1 cellular context compared by ENCODE assay signal in the genomic region with DNA sequence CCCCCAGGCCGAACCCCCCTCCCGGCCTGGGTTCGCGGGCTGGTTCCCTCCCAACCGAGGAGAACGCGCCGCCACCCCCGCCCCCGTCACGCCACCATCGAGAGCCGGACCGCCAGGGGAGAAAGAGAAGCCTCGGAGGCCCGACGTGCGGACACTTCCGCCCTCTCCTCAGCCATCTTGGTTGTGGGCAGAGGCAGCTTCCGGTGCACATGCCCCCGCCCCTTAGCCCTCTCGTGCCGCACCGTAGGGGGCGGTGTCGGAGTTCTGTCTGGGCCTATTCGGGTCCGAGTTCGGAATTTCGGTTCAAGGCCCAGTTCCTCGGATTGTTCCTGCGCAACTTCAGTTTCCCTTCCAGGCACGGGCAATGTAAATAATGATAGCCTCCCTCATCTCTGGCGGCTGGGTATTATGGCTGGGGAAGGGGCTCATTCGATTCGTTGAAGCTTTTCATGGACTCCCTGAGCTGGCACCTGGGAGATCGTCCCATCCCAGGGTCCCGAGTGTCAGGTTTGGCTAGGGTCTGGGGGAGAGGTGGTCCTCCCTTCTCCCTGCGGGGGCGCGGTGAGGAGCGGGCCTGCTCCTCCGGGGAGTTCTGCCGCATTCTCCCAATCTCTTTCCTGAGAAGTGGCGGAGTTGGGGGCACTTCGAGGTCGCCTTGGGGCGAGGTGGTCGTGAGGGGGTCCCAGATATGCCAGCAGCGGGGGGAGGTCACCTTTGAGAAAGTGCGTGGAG.
TF ChIP-seq lines count a peak whose summit lies in the region.

IER2 (plus strand) TSS at position 225 of the 732 bp plus-strand sequence. CDS start 2,776 bp downstream, outside the sequence.
STX10 (minus strand) TSS at position 189 of the 732 bp plus-strand sequence. CDS start 202 bp downstream, outside the sequence.

TF ChIP-seq in WTC11, 78 proteins besides CTCF, POLR2A, EP300 and RAD21 (continued from another document):
- TF ChIP-seq, protein P1, sequence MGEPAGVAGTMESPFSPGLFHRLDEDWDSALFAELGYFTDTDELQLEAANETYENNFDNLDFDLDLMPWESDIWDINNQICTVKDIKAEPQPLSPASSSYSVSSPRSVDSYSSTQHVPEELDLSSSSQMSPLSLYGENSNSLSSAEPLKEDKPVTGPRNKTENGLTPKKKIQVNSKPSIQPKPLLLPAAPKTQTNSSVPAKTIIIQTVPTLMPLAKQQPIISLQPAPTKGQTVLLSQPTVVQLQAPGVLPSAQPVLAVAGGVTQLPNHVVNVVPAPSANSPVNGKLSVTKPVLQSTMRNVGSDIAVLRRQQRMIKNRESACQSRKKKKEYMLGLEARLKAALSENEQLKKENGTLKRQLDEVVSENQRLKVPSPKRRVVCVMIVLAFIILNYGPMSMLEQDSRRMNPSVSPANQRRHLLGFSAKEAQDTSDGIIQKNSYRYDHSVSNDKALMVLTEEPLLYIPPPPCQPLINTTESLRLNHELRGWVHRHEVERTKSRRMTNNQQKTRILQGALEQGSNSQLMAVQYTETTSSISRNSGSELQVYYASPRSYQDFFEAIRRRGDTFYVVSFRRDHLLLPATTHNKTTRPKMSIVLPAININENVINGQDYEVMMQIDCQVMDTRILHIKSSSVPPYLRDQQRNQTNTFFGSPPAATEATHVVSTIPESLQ (CRISPR knock-in tag; IDR thresholded peaks at IDR 0.05) = no peak
- TF ChIP-seq, protein P2, sequence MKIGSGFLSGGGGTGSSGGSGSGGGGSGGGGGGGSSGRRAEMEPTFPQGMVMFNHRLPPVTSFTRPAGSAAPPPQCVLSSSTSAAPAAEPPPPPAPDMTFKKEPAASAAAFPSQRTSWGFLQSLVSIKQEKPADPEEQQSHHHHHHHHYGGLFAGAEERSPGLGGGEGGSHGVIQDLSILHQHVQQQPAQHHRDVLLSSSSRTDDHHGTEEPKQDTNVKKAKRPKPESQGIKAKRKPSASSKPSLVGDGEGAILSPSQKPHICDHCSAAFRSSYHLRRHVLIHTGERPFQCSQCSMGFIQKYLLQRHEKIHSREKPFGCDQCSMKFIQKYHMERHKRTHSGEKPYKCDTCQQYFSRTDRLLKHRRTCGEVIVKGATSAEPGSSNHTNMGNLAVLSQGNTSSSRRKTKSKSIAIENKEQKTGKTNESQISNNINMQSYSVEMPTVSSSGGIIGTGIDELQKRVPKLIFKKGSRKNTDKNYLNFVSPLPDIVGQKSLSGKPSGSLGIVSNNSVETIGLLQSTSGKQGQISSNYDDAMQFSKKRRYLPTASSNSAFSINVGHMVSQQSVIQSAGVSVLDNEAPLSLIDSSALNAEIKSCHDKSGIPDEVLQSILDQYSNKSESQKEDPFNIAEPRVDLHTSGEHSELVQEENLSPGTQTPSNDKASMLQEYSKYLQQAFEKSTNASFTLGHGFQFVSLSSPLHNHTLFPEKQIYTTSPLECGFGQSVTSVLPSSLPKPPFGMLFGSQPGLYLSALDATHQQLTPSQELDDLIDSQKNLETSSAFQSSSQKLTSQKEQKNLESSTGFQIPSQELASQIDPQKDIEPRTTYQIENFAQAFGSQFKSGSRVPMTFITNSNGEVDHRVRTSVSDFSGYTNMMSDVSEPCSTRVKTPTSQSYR (CRISPR knock-in tag; IDR thresholded peaks at IDR 0.05) = 0 out of 2 replicates have a peak, but pooled peaks have one; percentile 6
- peak; percentile 73; the same call in 1 of the 2 replicates for TF ChIP-seq MAX (CRISPR knock-in tag; IDR thresholded peaks at IDR 0.05)
- TF ChIP-seq CREM (CRISPR knock-in tag; IDR thresholded peaks at IDR 0.05) = 0 out of 2 replicates have a peak, but pooled peaks have one; percentile 63
- TF ChIP-seq, protein P3, sequence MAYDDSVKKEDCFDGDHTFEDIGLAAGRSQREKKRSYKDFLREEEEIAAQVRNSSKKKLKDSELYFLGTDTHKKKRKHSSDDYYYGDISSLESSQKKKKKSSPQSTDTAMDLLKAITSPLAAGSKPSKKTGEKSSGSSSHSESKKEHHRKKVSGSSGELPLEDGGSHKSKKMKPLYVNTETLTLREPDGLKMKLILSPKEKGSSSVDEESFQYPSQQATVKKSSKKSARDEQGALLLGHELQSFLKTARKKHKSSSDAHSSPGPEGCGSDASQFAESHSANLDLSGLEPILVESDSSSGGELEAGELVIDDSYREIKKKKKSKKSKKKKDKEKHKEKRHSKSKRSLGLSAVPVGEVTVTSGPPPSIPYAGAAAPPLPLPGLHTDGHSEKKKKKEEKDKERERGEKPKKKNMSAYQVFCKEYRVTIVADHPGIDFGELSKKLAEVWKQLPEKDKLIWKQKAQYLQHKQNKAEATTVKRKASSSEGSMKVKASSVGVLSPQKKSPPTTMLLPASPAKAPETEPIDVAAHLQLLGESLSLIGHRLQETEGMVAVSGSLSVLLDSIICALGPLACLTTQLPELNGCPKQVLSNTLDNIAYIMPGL (CRISPR knock-in tag; IDR thresholded peaks at IDR 0.05) = peak; percentile 70
- TF ChIP-seq MYBL2 (CRISPR knock-in tag; IDR thresholded peaks at IDR 0.05) = 0 out of 2 replicates have a peak, but pooled peaks have one; percentile 33
- TF ChIP-seq, protein P4, sequence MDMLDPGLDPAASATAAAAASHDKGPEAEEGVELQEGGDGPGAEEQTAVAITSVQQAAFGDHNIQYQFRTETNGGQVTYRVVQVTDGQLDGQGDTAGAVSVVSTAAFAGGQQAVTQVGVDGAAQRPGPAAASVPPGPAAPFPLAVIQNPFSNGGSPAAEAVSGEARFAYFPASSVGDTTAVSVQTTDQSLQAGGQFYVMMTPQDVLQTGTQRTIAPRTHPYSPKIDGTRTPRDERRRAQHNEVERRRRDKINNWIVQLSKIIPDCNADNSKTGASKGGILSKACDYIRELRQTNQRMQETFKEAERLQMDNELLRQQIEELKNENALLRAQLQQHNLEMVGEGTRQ (CRISPR knock-in tag; IDR thresholded peaks at IDR 0.05) = peak; percentile 67
- no peak for TF ChIP-seq GTF2I (CRISPR knock-in tag; conservative IDR thresholded peaks at IDR 0.05)
